ENCODE assay signal across 8 cellular contexts in the genomic region with DNA sequence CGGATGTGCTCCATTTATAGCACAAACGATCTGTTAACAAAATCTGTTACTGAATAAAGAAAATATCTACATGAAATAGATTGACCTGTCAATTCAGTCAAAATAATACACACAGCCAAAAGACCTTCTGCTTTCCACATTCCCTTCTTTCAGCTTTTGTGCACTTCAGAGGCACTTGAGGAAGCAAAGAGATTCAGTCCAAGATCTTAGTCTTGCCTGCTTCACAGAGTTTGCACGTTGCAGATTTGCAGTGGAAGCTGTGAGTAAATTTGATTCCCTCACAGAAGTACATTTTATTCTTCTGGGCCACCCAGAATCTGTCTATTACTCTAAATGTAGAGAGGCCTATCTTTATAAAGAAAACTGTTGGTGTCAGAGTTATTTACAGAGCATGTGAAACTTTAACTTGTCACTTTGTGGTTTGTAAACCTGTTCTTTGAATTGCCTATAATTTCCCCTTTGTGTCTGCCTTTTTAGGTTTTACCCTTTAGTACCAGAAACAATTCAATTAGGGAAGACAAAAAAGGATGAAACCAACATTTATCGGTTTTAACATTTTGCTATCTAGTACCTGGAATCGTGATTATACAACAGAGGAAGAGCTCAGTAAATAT. TPM values are rescaled to one million over a fixed set of nuclear protein-coding genes. Genes with fewer than 3 reads are reported as not detected.
DNase-seq lines count a peak whose midpoint lies in the region; ATAC-seq and TF ChIP-seq lines count a peak whose summit lies in the region.

No MANE protein-coding gene starts in this region.

- H3K79me2 ChIP-seq in fibroblast of lung (ENCODE audit: control insufficient read depth, insufficient read depth, low read length) = no peaks in the 10 kb centered on the region

- H2AFZ ChIP-seq in fibroblast of lung (ENCODE audit: low read length) = peak overlapping the region; percentile 24

- H3K4me1 ChIP-seq in fibroblast of lung (ENCODE audit: control insufficient read depth, extremely low read depth, insufficient read depth, low read length) = peaks cover 7% of the 10 kb centered on the region

- DNase-seq in fibroblast of lung (ENCODE audit: low read depth in 2 of 2) (peak in 1 of 2 donors; percentile 37), DMS153 (lab: John Stamatoyannopoulos, UW) (no peak), dorsolateral prefrontal cortex (no peak), MG63 (no peak), GM10266 (ENCODE audit: extremely low spot score) (no peak)

- no peaks in the 10 kb centered on the region for H4K20me1 ChIP-seq in fibroblast of lung (ENCODE audit: control insufficient read depth, extremely low read depth, insufficient read depth, low read length)

- intact Hi-C loops in dorsolateral prefrontal cortex (cut with DNase I) = no loop called here

- H3K4me3 ChIP-seq in fibroblast of lung (replicated peaks in 1 of 4; ENCODE audit: control extremely low read depth in 1 of 4, insufficient read depth in 1 of 4, low read depth in 3 of 4, low read length in 4 of 4) (no peak overlapping the region), dorsolateral prefrontal cortex (no peak overlapping the region), MG63 (no peak overlapping the region)

- TF ChIP-seq CTCF in fibroblast of lung (conservative IDR thresholded peaks at IDR 0.05 in 1 of 2, IDR thresholded peaks at IDR 0.05 in 1 of 2; ENCODE audit: low read depth in 1 of 2, low read length in 2 of 2) (no peak), dorsolateral prefrontal cortex (IDR thresholded peaks at IDR 0.05 in 54 of 56, conservative IDR thresholded peaks at IDR 0.05 in 2 of 56; ENCODE audit: low read depth in 1 of 56, partially characterized antibody in 56 of 56) (no peak), GM10266 (IDR thresholded peaks at IDR 0.05; ENCODE audit: control insufficient read depth, insufficient read depth, low read depth, missing control alignments) (no peak)

- H3K27ac ChIP-seq in fibroblast of lung (ENCODE audit: insufficient read depth, low read length) (no peak overlapping the region), dorsolateral prefrontal cortex (no peak overlapping the region)

- ATAC-seq in GM18498 (IDR thresholded peaks at IDR 0.05; ENCODE audit: unreplicated experiment) (peak; percentile 84), GM21381 (IDR thresholded peaks at IDR 0.05; ENCODE audit: unreplicated experiment) (peak; percentile 74), HG03439 (IDR thresholded peaks at IDR 0.05; ENCODE audit: unreplicated experiment) (peak; percentile 93)

- no peak overlapping the region for H3K9ac ChIP-seq in fibroblast of lung (ENCODE audit: insufficient read depth, low read length)

- H3K9me3 ChIP-seq in fibroblast of lung (ENCODE audit: control insufficient read depth, insufficient read depth, low read depth, low read length) = no peaks in the 10 kb centered on the region
- no peaks in the 10 kb centered on the region for H3K9me3 ChIP-seq in MG63

- H3K27me3 ChIP-seq in fibroblast of lung (ENCODE audit: control insufficient read depth, insufficient read depth, low read length) (no peaks in the 10 kb centered on the region), dorsolateral prefrontal cortex (no peaks in the 10 kb centered on the region), MG63 (no peaks in the 10 kb centered on the region)

- H3K4me2 ChIP-seq in fibroblast of lung (ENCODE audit: extremely low read depth, insufficient read depth, low read length) = no peak overlapping the region

- no peaks in the 10 kb centered on the region for H3K36me3 ChIP-seq in fibroblast of lung (ENCODE audit: control insufficient read depth, insufficient read depth, low read length)
- no peaks in the 10 kb centered on the region for H3K36me3 ChIP-seq in MG63

RNA-seq across cellular contexts. Expression of a gene that starts 15.5 kb away (rescaled TPM):
- total RNA-seq in fibroblast of lung = 14.9 and 21.3 TPM in 2 replicates
- 15.3 and 23.9 TPM in 2 replicates for polyA plus RNA-seq in fibroblast of lung
- 21.2 and 41.6 TPM in 2 replicates for polyA plus RNA-seq in fibroblast of lung (2012)
- 38.5 and 59.3 TPM in 2 replicates for polyA minus RNA-seq in fibroblast of lung (ENCODE audit: low replicate concordance)
- 10 to 100 TPM in 114 of 120 experiments, 1 to 10 TPM in 6; 6.6 to 33.5 (median 17.6) TPM for total RNA-seq in dorsolateral prefrontal cortex
- 1.9 and 2.0 TPM in 2 replicates for total RNA-seq in MG63 (2014; rRNA removed; shearing (Covaris generic); ENCODE audit: low replicate concordance)
